1 cellular context compared by ENCODE assay signal in genomic region chr6:43740321-43740960, GRCh38.
TF ChIP-seq lines count a peak whose summit lies in the region.

No MANE protein-coding gene starts in this region.

TF ChIP-seq in SK-N-SH treated with all-trans-retinoic acid at 6 μM for 48 hours, 23 proteins besides CTCF, POLR2A, EP300 and RAD21 (continued from another document):
- TF ChIP-seq PATZ1 (CRISPR knock-in tag; IDR thresholded peaks at IDR 0.05; ENCODE audit: borderline replicate concordance) = no peak
- no peak for TF ChIP-seq ISL1 (CRISPR knock-in tag; IDR thresholded peaks at IDR 0.05)
- TF ChIP-seq ZFP3 (CRISPR knock-in tag; IDR thresholded peaks at IDR 0.05) = no peak
- TF ChIP-seq ZFP30 (CRISPR knock-in tag; IDR thresholded peaks at IDR 0.05) = no peak
- TF ChIP-seq GLIS3 (CRISPR knock-in tag; IDR thresholded peaks at IDR 0.05) = no peak
